ENCODE assay signal across 20 cellular contexts in genomic region chr3:23948761-23949160, GRCh38. TPM values are rescaled to one million over a fixed set of nuclear protein-coding genes. Genes with fewer than 3 reads are reported as not detected.
DNase-seq lines count a peak whose midpoint lies in the region; ATAC-seq and TF ChIP-seq lines count a peak whose summit lies in the region.
"Had no signal": no experiment of that assay in that cellular context is flagged by ENCODE, and none has a peak within 500 bp of the region (broad histone marks: within the 10 kb centered on the region; RNA-seq: fewer than 3 reads in every experiment).

No MANE protein-coding gene starts in this region.

- peaks cover 37% of the 10 kb centered on the region for H3K36me3 Mint-ChIP-seq in stimulated activated effector memory CD8-positive, alpha-beta T cell treated with anti-CD3 and anti-CD28 coated beads, Interleukin-12 subunit alpha, Interleukin-12 subunit beta, amount 100 ng/mL, for 72 hours
- H3K36me3 Mint-ChIP-seq: mesothelial cell of epicardium had no signal

- POLR2A ChIA-PET in PC-9 (lab: Charles Lee; ENCODE audit: unreplicated experiment) = no interaction called here

- no peak for TF ChIP-seq EP300 in ovary (IDR thresholded peaks at IDR 0.05)

- H3K36me3 ChIP-seq in GM23248 (ENCODE audit: low read depth) = no peaks in the 10 kb centered on the region
- H3K36me3 ChIP-seq in PC-9 (ENCODE audit: low read depth) = peaks cover 13% of the 10 kb centered on the region
- no peaks in the 10 kb centered on the region for H3K36me3 ChIP-seq in ovary
- H3K36me3 ChIP-seq: neutrophil, right lobe of liver had no signal

- DNase-seq in GM23248 = peak; percentile 70
- DNase-seq in PC-9 = no peak
- DNase-seq in erythroblast (lab: John Stamatoyannopoulos, UW) = peak; percentile 12 to 53
- no peak for DNase-seq in stimulated activated effector memory CD8-positive, alpha-beta T cell treated with anti-CD3 and anti-CD28 coated beads, Interleukin-12 subunit alpha, Interleukin-12 subunit beta, amount 100 ng/mL, for 72 hours (ENCODE audit: low spot score in 2 of 2)
- DNase-seq in stimulated activated naive CD8-positive, alpha-beta T cell treated with anti-CD3 and anti-CD28 coated beads, Interleukin-15, Interleukin-2, amounts not matched to agents 100 U/mL and 50 U/mL, for 24 hours = no peak
- DNase-seq in ovary = no peak
- no peak for DNase-seq in SHP77 (lab: John Stamatoyannopoulos, UW)
- DNase-seq: activated CD4-positive, alpha-beta T cell treated with anti-CD3 and anti-CD28 coated beads for 48 hours; activated naive CD4-positive, alpha-beta T cell treated with anti-CD3 and anti-CD28 coated beads for 36 hours; dorsolateral prefrontal cortex; GDM1; kidney; NCI-H2081; NCI-H524; right lobe of liver; stimulated activated CD4-positive, alpha-beta T cell treated with anti-CD3 and anti-CD28 coated beads, Interleukin-2, amount 100 ng/mL, for 24 hours had no signal

- no peaks in the 10 kb centered on the region for H3K9me3 Mint-ChIP-seq in stimulated activated effector memory CD8-positive, alpha-beta T cell treated with anti-CD3 and anti-CD28 coated beads, Interleukin-12 subunit alpha, Interleukin-12 subunit beta, amount 100 ng/mL, for 72 hours
- H3K9me3 Mint-ChIP-seq: activated naive CD4-positive, alpha-beta T cell treated with anti-CD3 and anti-CD28 coated beads for 36 hours; mesothelial cell of epicardium had no signal

- in situ Hi-C loops in GM23248 (cut with MboI) = no loop called here

- 88 to 94% methylated on average over 2 of the region's 2 CpGs for WGBS in GM23248 (ENCODE audit: low coverage in 1 of 2, low lambda C conversion rate in 2 of 2, missing lambda C conversion rate in 2 of 2), 2 experiments
- 84 to 90% (median 85%) methylated on average over 2 of the region's 2 CpGs for WGBS in ovary, 3 donors

- no peak overlapping the region for H3K27ac ChIP-seq in GM23248
- H3K27ac ChIP-seq in PC-9 = peak overlapping the region; percentile 94
- H3K27ac ChIP-seq in ovary = no peak overlapping the region

- H4K20me1 ChIP-seq in GM23248 (ENCODE audit: insufficient read depth) (peaks cover 16% of the 10 kb centered on the region), PC-9 (ENCODE audit: insufficient read depth) (peaks cover 23% of the 10 kb centered on the region)

- no peak for TF ChIP-seq POLR2A in erythroblast (IDR thresholded peaks at IDR 0.05; ENCODE audit: low read length)
- TF ChIP-seq POLR2A in ovary (IDR thresholded peaks at IDR 0.05) = no peak

- H3K4me1 Mint-ChIP-seq in stimulated activated effector memory CD8-positive, alpha-beta T cell treated with anti-CD3 and anti-CD28 coated beads, Interleukin-12 subunit alpha, Interleukin-12 subunit beta, amount 100 ng/mL, for 72 hours = peaks cover 64% of the 10 kb centered on the region

- H3K4me2 ChIP-seq in GM23248 (ENCODE audit: unreplicated experiment) (no peak overlapping the region), PC-9 (peak overlapping the region; percentile 92)

- no peak overlapping the region for H3K9ac ChIP-seq in GM23248

- intact Hi-C loops in PC-9 (cut with micrococcal nuclease; ENCODE audit: unreplicated experiment) = loop anchor here (10.0 kb wide), 1 partner anchor 934 kb away; no protein-coding TSS in a partner anchor
- intact Hi-C loops in ovary (cut with DNase I) = no loop called here

- H3K4me3 ChIP-seq in GM23248 = no peak overlapping the region
- no peak overlapping the region for H3K4me3 ChIP-seq in PC-9
- no peak overlapping the region for H3K4me3 ChIP-seq in ovary
- H3K4me3 ChIP-seq: hepatocyte, right lobe of liver had no signal

- ATAC-seq in stimulated activated effector memory CD8-positive, alpha-beta T cell treated with anti-CD3 and anti-CD28 coated beads, Interleukin-12 subunit alpha, Interleukin-12 subunit beta, amount 100 ng/mL, for 72 hours = no peak
- no peak for ATAC-seq in stimulated activated naive CD8-positive, alpha-beta T cell treated with anti-CD3 and anti-CD28 coated beads, Interleukin-15, Interleukin-2, amounts not matched to agents 100 U/mL and 50 U/mL, for 24 hours
- ATAC-seq in activated CD4-positive, CD25-positive, alpha-beta regulatory T cell treated with anti-CD3 and anti-CD28 coated beads, Interleukin-2, amount 50 U/mL, for 24 hours = no peak
- ATAC-seq: right lobe of liver had no signal

- H3K9me3 ChIP-seq in GM23248 (ENCODE audit: low read depth) (no peaks in the 10 kb centered on the region), PC-9 (ENCODE audit: insufficient read depth, low read depth) (no peaks in the 10 kb centered on the region), ovary (no peaks in the 10 kb centered on the region)
- H3K9me3 ChIP-seq: neutrophil, right lobe of liver had no signal

- H3K79me2 ChIP-seq in GM23248 (ENCODE audit: insufficient read depth) (peaks cover 66% of the 10 kb centered on the region), PC-9 (ENCODE audit: low read depth) (peaks cover 75% of the 10 kb centered on the region)

- H3K27ac Mint-ChIP-seq in stimulated activated effector memory CD8-positive, alpha-beta T cell treated with anti-CD3 and anti-CD28 coated beads, Interleukin-12 subunit alpha, Interleukin-12 subunit beta, amount 100 ng/mL, for 72 hours = peak overlapping the region; percentile 88

- peaks cover 22% of the 10 kb centered on the region for H3F3A ChIP-seq in GM23248 (ENCODE audit: insufficient read depth)
- H3F3A ChIP-seq in PC-9 (ENCODE audit: insufficient read depth, low read depth) = peaks cover 19% of the 10 kb centered on the region

- CTCF ChIA-PET in PC-9 (lab: Charles Lee) = no interaction called here

- TF ChIP-seq CTCF in PC-9 (conservative IDR thresholded peaks at IDR 0.05) (no peak), ovary (IDR thresholded peaks at IDR 0.05) (no peak)

- H3K4me1 ChIP-seq in GM23248 (ENCODE audit: insufficient read depth) (peaks cover 27% of the 10 kb centered on the region), PC-9 (replicated peaks; ENCODE audit: insufficient read depth) (peaks cover 27% of the 10 kb centered on the region), ovary (ENCODE audit: insufficient read depth) (peaks cover 16% of the 10 kb centered on the region)

- BruUV-seq in PC-9 (replicated peaks; lab: Mats Ljungman, UMichigan) = no TSS peak

- H3K27me3 ChIP-seq in GM23248 (replicated peaks; ENCODE audit: insufficient read depth) (no peaks in the 10 kb centered on the region), PC-9 (ENCODE audit: insufficient read depth, low read depth) (no peaks in the 10 kb centered on the region), ovary (no peaks in the 10 kb centered on the region)
- H3K27me3 ChIP-seq: dorsolateral prefrontal cortex, hepatocyte, right lobe of liver had no signal

- H2AFZ ChIP-seq in GM23248 = no peak overlapping the region
- H2AFZ ChIP-seq in PC-9 = no peak overlapping the region
- H2AFZ ChIP-seq: hepatocyte had no signal

- H3K9me2 ChIP-seq in GM23248 (ENCODE audit: insufficient read depth) = no peaks in the 10 kb centered on the region
- H3K9me2 ChIP-seq in PC-9 (ENCODE audit: insufficient read depth) = no peaks in the 10 kb centered on the region

- no peak overlapping the region for H3K4me3 Mint-ChIP-seq in stimulated activated effector memory CD8-positive, alpha-beta T cell treated with anti-CD3 and anti-CD28 coated beads, Interleukin-12 subunit alpha, Interleukin-12 subunit beta, amount 100 ng/mL, for 72 hours
- H3K4me3 Mint-ChIP-seq: mesothelial cell of epicardium had no signal

RNA-seq across cellular contexts. Expression of gene NR1D2, which starts 3.7 kb away (rescaled TPM):
- 10.6 and 13.0 TPM in 2 replicates for total RNA-seq in GM23248 (2014; rRNA removed; shearing (Covaris generic))
- polyA plus RNA-seq in GM23248 (2016; fragmentation: Nextera tagmentation; extraction: Ambion mirVana) = 7.8 TPM in 2 replicates
- total RNA-seq in PC-9 (2021) = 53.9 and 66.0 TPM in 2 replicates
- total RNA-seq in ovary = 10 to 100 TPM; 29.9 to 74.3 (median 37.2) TPM
- 10 to 100 TPM; 26.9 to 33.3 TPM for polyA plus RNA-seq in ovary

RNA-seq across cellular contexts. Expression of gene RPL15, which starts 31.8 kb away (rescaled TPM):
- total RNA-seq in GM23248 (2014; rRNA removed; shearing (Covaris generic)) = 1,523 and 2,236 TPM in 2 replicates
- polyA plus RNA-seq in GM23248 (2016; fragmentation: Nextera tagmentation; extraction: Ambion mirVana) (1,678 and 1,685 TPM in 2 replicates), ovary (1,000 to 10,000 TPM; 4,714 to 6,966 TPM)
- total RNA-seq in PC-9 (2021) (1,784 and 1,876 TPM in 2 replicates), ovary (1,000 to 10,000 TPM; 3,013 to 4,925 (median 3,735) TPM)

RNA-seq across cellular contexts. Expression of gene NKIRAS1, which starts 32.0 kb away (rescaled TPM):
- 15.0 and 18.5 TPM in 2 replicates for total RNA-seq in GM23248 (2014; rRNA removed; shearing (Covaris generic))
- 17.2 and 18.9 TPM in 2 replicates for polyA plus RNA-seq in GM23248 (2016; fragmentation: Nextera tagmentation; extraction: Ambion mirVana)
- 8.6 and 12.6 TPM in 2 replicates for total RNA-seq in PC-9 (2021)
- 10 to 100 TPM; 10.2 to 16.8 (median 13.4) TPM for total RNA-seq in ovary
- polyA plus RNA-seq in ovary = 10 to 100 TPM in 1 of 2 donors, 1 to 10 TPM in 1; 8.7 to 18.9 TPM

Comparison
In these comparisons a context has a peak if more than half of its experiments do, and no peak if none do; other contexts are left out.
1. DNase-seq: peak in GM23248 (single experiment) and erythroblast (2 of 2); none in PC-9 (0 of 2), stimulated activated effector memory CD8-positive, alpha-beta T cell treated with anti-CD3 and anti-CD28 coated beads, Interleukin-12 subunit alpha, Interleukin-12 subunit beta, amount 100 ng/mL, for 72 hours (0 of 2), stimulated activated naive CD8-positive, alpha-beta T cell treated with anti-CD3 and anti-CD28 coated beads, Interleukin-15, Interleukin-2, amounts not matched to agents 100 U/mL and 50 U/mL, for 24 hours (single experiment), ovary (0 of 5) and SHP77 (0 of 2).